ENCODE assay signal across 8 cellular contexts in genomic region chr9:130343445-130343918, GRCh38.
DNase-seq lines count a peak whose midpoint lies in the region; ATAC-seq and TF ChIP-seq lines count a peak whose summit lies in the region.

No MANE protein-coding gene starts in this region.

- in situ Hi-C loops in G401 (cut with HindIII; ENCODE audit: low sequenced_read_pairs) = no loop called here
- in situ Hi-C loops in brain microvascular endothelial cell (cut with HindIII; ENCODE audit: low pct_ligation_motif_present, low sequenced_read_pairs) = no loop called here

- H4K20me1 ChIP-seq in OCI-LY3 (ENCODE audit: insufficient read depth, low read length) = no peaks in the 10 kb centered on the region

- intact Hi-C loops in mucosa of descending colon (cut with DNase I, micrococcal nuclease) = loop anchor here in 1 of 2 donors (5.0 to 10.0 kb wide), 2 partner anchors 81 to 239 kb away; no protein-coding TSS in a partner anchor

- ATAC-seq in mucosa of descending colon (peak; percentile 27), GM18861 (IDR thresholded peaks at IDR 0.05; ENCODE audit: unreplicated experiment) (no peak), HG03432 (IDR thresholded peaks at IDR 0.05; ENCODE audit: unreplicated experiment) (no peak)

- H3K4me3 ChIP-seq in OCI-LY3 (ENCODE audit: low read length) = no peak overlapping the region
- no peak overlapping the region for H3K4me3 ChIP-seq in brain microvascular endothelial cell (ENCODE audit: low read depth, low read length)
- H3K4me3 ChIP-seq in mucosa of descending colon = no peak overlapping the region

- peak overlapping the region; percentile 77; the same call in 1 of the 2 replicates for H2AFZ ChIP-seq in OCI-LY3 (ENCODE audit: low read depth, low read length)

- H3K27ac ChIP-seq in OCI-LY3 (ENCODE audit: low read length) = no peak overlapping the region
- H3K27ac ChIP-seq in brain microvascular endothelial cell = no peak overlapping the region

- DNase-seq in G401 (ENCODE audit: low spot score) (peak; percentile 3), brain microvascular endothelial cell (no peak), mucosa of descending colon (peak; percentile 42 to 52 (median 46)), NCI-H2107 treated with DMSO at 0.1 percent for 48 hours (lab: John Stamatoyannopoulos, UW; ENCODE audit: unreplicated experiment) (no peak), occipital lobe (lab: John Stamatoyannopoulos, UW) (no peak)

- no peaks in the 10 kb centered on the region for H3K79me2 ChIP-seq in OCI-LY3 (ENCODE audit: low read length)

- H3K36me3 ChIP-seq in OCI-LY3 (replicated peaks; ENCODE audit: low read depth, low read length) (no peaks in the 10 kb centered on the region), brain microvascular endothelial cell (replicated peaks) (no peaks in the 10 kb centered on the region), mucosa of descending colon (ENCODE audit: low read depth) (no peaks in the 10 kb centered on the region)

- TF ChIP-seq CTCF in OCI-LY3 (IDR thresholded peaks at IDR 0.05; ENCODE audit: low read depth, low read length) = peak; percentile 93
- TF ChIP-seq CTCF in brain microvascular endothelial cell (IDR thresholded peaks at IDR 0.05; ENCODE audit: low read depth, low read length, missing control alignments) = peak; percentile 87
- TF ChIP-seq CTCF in mucosa of descending colon (IDR thresholded peaks at IDR 0.05) = peak; percentile 47

- H3K4me1 ChIP-seq in OCI-LY3 (ENCODE audit: low read length) (no peaks in the 10 kb centered on the region), mucosa of descending colon (ENCODE audit: low read depth) (no peaks in the 10 kb centered on the region)

- H3K27me3 ChIP-seq in OCI-LY3 (ENCODE audit: low read depth, low read length) = no peaks in the 10 kb centered on the region
- H3K27me3 ChIP-seq in brain microvascular endothelial cell (replicated peaks) = no peaks in the 10 kb centered on the region

- H3K9me3 ChIP-seq in OCI-LY3 (ENCODE audit: insufficient read depth, low read length) = no peaks in the 10 kb centered on the region
- no peaks in the 10 kb centered on the region for H3K9me3 ChIP-seq in mucosa of descending colon

- no peak overlapping the region for H3K9ac ChIP-seq in OCI-LY3 (ENCODE audit: low read length)

- peak overlapping the region; percentile 14; the same call in 1 of the 2 replicates for H3K4me2 ChIP-seq in OCI-LY3 (ENCODE audit: low read length)

Comparison
In these comparisons a context has a peak if more than half of its experiments do, and no peak if none do; other contexts are left out.
1. DNase-seq: peak in G401 (single experiment) and mucosa of descending colon (3 of 3); none in brain microvascular endothelial cell (single experiment), NCI-H2107 treated with DMSO at 0.1 percent for 48 hours (single experiment) and occipital lobe (single experiment).
2. Peak in every context shown above with its lines, with median percentiles within 50 percentile points of each other: CTCF ChIP-seq.